In genomic region chr1:37945743-37946702, GRCh38 we compare ENCODE assay signal across 8 cellular contexts. TPM values are rescaled to one million over a fixed set of nuclear protein-coding genes. Genes with fewer than 3 reads are reported as not detected.
DNase-seq lines count a peak whose midpoint lies in the region; ATAC-seq lines count a peak whose summit lies in the region.

No MANE protein-coding gene starts in this region.

- peak overlapping the region; percentile 87 for H3K4me3 Mint-ChIP-seq in activated naive CD4-positive, alpha-beta T cell treated with anti-CD3 and anti-CD28 coated beads, Interleukin-2, amount 50 U/mL, for 24 hours
- H3K4me3 Mint-ChIP-seq in effector memory CD8-positive, alpha-beta T cell: peak overlapping the region in 1 of 2 donors; percentile 86

- H3K9me3 Mint-ChIP-seq in activated naive CD4-positive, alpha-beta T cell treated with anti-CD3 and anti-CD28 coated beads, Interleukin-2, amount 50 U/mL, for 24 hours: no peaks in the 10 kb centered on the region
- no peaks in the 10 kb centered on the region for H3K9me3 Mint-ChIP-seq in effector memory CD8-positive, alpha-beta T cell

- H3K36me3 Mint-ChIP-seq in activated naive CD4-positive, alpha-beta T cell treated with anti-CD3 and anti-CD28 coated beads, Interleukin-2, amount 50 U/mL, for 24 hours: peaks cover 3% of the 10 kb centered on the region
- peaks cover 14% of the 10 kb centered on the region for H3K36me3 Mint-ChIP-seq in effector memory CD8-positive, alpha-beta T cell (ENCODE audit: insufficient read depth)

- DNase-seq in activated naive CD4-positive, alpha-beta T cell (lab: John Stamatoyannopoulos, UW): no peak
- DNase-seq in RPMI7951 (ENCODE audit: low read depth) (peak; percentile 60), medulla oblongata (ENCODE audit: extremely low spot score) (peak; percentile 45), RPMI8226 (no peak)
- no peak for DNase-seq in effector memory CD8-positive, alpha-beta T cell

- no peaks in the 10 kb centered on the region for H3K27me3 Mint-ChIP-seq in activated naive CD4-positive, alpha-beta T cell treated with anti-CD3 and anti-CD28 coated beads, Interleukin-2, amount 50 U/mL, for 24 hours
- no peaks in the 10 kb centered on the region for H3K27me3 Mint-ChIP-seq in effector memory CD8-positive, alpha-beta T cell

- H3K4me1 Mint-ChIP-seq in activated naive CD4-positive, alpha-beta T cell treated with anti-CD3 and anti-CD28 coated beads, Interleukin-2, amount 50 U/mL, for 24 hours: peaks cover 12% of the 10 kb centered on the region
- peaks cover 11 to 12% of the 10 kb centered on the region in 2 donors for H3K4me1 Mint-ChIP-seq in effector memory CD8-positive, alpha-beta T cell (ENCODE audit: low read depth in 2 of 2)

- peak overlapping the region; percentile 92 for H3K27ac ChIP-seq in temporal lobe (ENCODE audit: low read depth, low read length)

- H3K27ac Mint-ChIP-seq in activated naive CD4-positive, alpha-beta T cell treated with anti-CD3 and anti-CD28 coated beads, Interleukin-2, amount 50 U/mL, for 24 hours: peak overlapping the region; percentile 95
- H3K27ac Mint-ChIP-seq in effector memory CD8-positive, alpha-beta T cell: peak overlapping the region; percentile 89 to 94

- no peak for ATAC-seq in effector memory CD8-positive, alpha-beta T cell (replicated peaks)
- no peak for ATAC-seq in GM21390 (IDR thresholded peaks at IDR 0.05; ENCODE audit: unreplicated experiment)

RNA-seq across cellular contexts. Expression of gene INPP5B, which starts 0.8 kb away (rescaled TPM):
- total RNA-seq in RPMI7951 (2014; rRNA removed; shearing (Covaris generic)): 13.4 and 14.1 TPM in 2 replicates
- 10.6 TPM for total RNA-seq in temporal lobe

RNA-seq across cellular contexts. Expression of gene SF3A3, which starts 43.8 kb away (rescaled TPM):
- total RNA-seq in RPMI7951 (2014; rRNA removed; shearing (Covaris generic)): 139 TPM in 2 replicates
- 80.6 TPM for total RNA-seq in temporal lobe

RNA-seq across cellular contexts. Expression of gene FHL3, which starts 59.3 kb away (rescaled TPM):
- 14.3 and 23.9 TPM in 2 replicates for total RNA-seq in RPMI7951 (2014; rRNA removed; shearing (Covaris generic))
- 5.2 TPM for total RNA-seq in temporal lobe

Comparison
In these comparisons a context has a peak if more than half of its experiments do, and no peak if none do; other contexts are left out.
1. DNase-seq: peak in RPMI7951 (single experiment) and medulla oblongata (single experiment); none in activated naive CD4-positive, alpha-beta T cell (0 of 4), effector memory CD8-positive, alpha-beta T cell (0 of 3) and RPMI8226 (single experiment).